In the genomic region with DNA sequence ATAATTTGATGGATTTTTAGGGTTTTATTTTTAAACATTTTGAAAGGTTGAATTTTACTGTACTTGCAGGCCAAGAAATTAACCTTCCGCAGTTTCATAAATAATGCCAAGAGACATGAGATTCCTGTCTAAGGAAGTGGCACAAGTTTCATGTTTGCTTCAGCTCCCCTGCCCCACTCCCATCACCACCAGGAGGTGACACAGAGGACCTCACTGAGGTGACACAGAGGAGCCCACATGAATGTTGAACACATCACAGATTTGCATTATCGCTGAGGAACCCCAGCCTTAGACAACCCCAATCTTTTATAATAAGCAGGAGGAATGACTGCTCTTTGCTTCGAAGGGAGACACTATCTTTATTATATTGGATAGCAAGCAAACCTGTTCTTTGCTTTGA, we compare ENCODE assay signal across 28 cellular contexts.
"Had no signal": no experiment of that assay in that cellular context is flagged by ENCODE, and none has a peak within 500 bp of the region (broad histone marks: within the 10 kb centered on the region; RNA-seq: fewer than 3 reads in every experiment).

No MANE protein-coding gene starts in this region.

- H3K4me2 ChIP-seq: KMS-11, PC-9 had no signal

- H3K4me1 ChIP-seq: SJCRH30 had no signal

- H3K27ac ChIP-seq: KMS-11, PC-9, RWPE1, SJCRH30, SK-N-MC had no signal

- H3K27me3 ChIP-seq: MG63, SJCRH30 had no signal

- DNase-seq: Karpas-422, KBM-7, MG63, MV-4-11, NCI-H1092, NCI-H1105, NCI-H1417 treated with DMSO at 0.1 percent for 48 hours, NCI-H1436 treated with DMSO at 0.1 percent for 48 hours, NCI-H1694 treated with DMSO at 0.1 percent for 48 hours, NCI-H187 treated with DMSO at 0.1 percent for 48 hours, NCI-H2029, NCI-H2081, NCI-H2171 treated with DMSO at 0.1 percent for 48 hours, NCI-H2227 treated with DMSO at 0.1 percent for 48 hours, NCI-H345, NCI-H446 treated with DMSO at 0.1 percent for 48 hours, NCI-H510A, NCI-H524, NCI-H526, NCI-H748 treated with DMSO at 0.1 percent for 48 hours, NCI-H82, PC-9, SHP77, SIG-M5, SJCRH30 had no signal

- H3K9me3 ChIP-seq: MG63, SJCRH30 had no signal

- H3K36me3 ChIP-seq: MG63, SJCRH30 had no signal

- H3K4me3 ChIP-seq: MG63, PC-9, SJCRH30, SK-N-MC had no signal

- H2AFZ ChIP-seq: PC-9 had no signal

- H3K9ac ChIP-seq: KMS-11 had no signal
